Comparison of ENCODE assay signal across 31 cellular contexts in the genomic region with DNA sequence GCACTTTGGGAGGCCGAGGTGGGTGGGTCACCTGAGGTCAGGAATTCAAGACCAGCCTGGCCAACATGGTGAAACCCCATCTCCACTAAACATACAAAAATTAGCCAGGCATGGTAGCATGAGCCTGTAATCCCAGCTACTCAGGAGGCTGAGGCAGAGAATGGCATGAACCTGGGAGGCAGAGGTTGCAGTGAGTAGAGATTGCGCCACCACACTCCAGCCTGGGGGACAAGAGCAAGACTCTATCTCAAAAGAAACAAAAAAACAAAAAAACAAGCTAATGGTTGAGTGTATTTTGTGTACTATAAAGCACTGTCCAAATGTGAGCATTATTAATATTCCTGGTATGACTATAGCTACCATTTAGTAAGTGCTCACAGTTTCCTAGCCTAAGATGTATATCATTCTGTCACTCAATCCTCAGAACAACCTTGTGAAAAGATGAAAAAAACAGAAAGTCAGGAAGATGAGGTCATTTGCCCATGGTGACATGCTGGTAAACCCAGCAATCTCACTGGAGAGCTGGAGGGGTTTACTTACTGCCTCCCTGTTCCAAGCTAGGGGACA. TPM values are rescaled to one million over a fixed set of nuclear protein-coding genes. Genes with fewer than 3 reads are reported as not detected.
DNase-seq lines count a peak whose midpoint lies in the region; ATAC-seq, FAIRE-seq and TF ChIP-seq lines count a peak whose summit lies in the region.
"Had no signal": no experiment of that assay in that cellular context is flagged by ENCODE, and none has a peak within 500 bp of the region (broad histone marks: within the 10 kb centered on the region; RNA-seq: fewer than 3 reads in every experiment).

No MANE protein-coding gene starts in this region.

- no peaks in the 10 kb centered on the region for H3K9me3 ChIP-seq in HepG2 (ENCODE audit: low read length)
- no peaks in the 10 kb centered on the region for H3K9me3 ChIP-seq in right lobe of liver
- H3K9me3 ChIP-seq: neutrophil, prostate gland, tibial artery had no signal

- H3K4me1 ChIP-seq in HepG2 (ENCODE audit: insufficient read depth, low read length) (peaks cover 40% of the 10 kb centered on the region), right lobe of liver (peaks cover 0 to 15% (median 0%) of the 10 kb centered on the region in 4 donors)

- CTCF ChIA-PET in HepG2 (lab: Yijun Ruan, JAX; ENCODE audit: low intra/inter-chr PET ratio, low total read pairs), result no interaction called here

- no peak overlapping the region for H2AFZ ChIP-seq in HepG2 (ENCODE audit: low read length)

- peaks cover 44% of the 10 kb centered on the region for H3K4me1 Mint-ChIP-seq in osteocyte (ENCODE audit: unreplicated experiment)

- H3K9me3 Mint-ChIP-seq in osteocyte (ENCODE audit: unreplicated experiment), result no peaks in the 10 kb centered on the region
- H3K9me3 Mint-ChIP-seq: activated T-cell treated with anti-CD3 and anti-CD28 coated beads, Interleukin-2, amount 50 U/mL, for 4 hours had no signal

- H3K27me3 ChIP-seq in HepG2 (ENCODE audit: control insufficient read depth in 1 of 2, insufficient read depth in 2 of 2, low read length in 2 of 2) (no peaks in the 10 kb centered on the region), right lobe of liver (no peaks in the 10 kb centered on the region)
- H3K27me3 ChIP-seq: brain microvascular endothelial cell, neutrophil, tibial artery had no signal

- FAIRE-seq in HepG2 (lab: Jason Lieb, UNC), result no peak
- FAIRE-seq: colon, GM19239 had no signal

- POLR2A ChIA-PET in HepG2 (lab: Yijun Ruan, JAX), result no interaction called here

- ATAC-seq in HepG2 (no peak), right lobe of liver (no peak), omental fat pad (ENCODE audit: low FRiP score) (no peak)
- ATAC-seq: activated T-cell treated with anti-CD3 and anti-CD28 coated beads, Interleukin-2, amount 50 U/mL, for 4 hours; stimulated activated naive CD8-positive, alpha-beta T cell treated with anti-CD3 and anti-CD28 coated beads, Interleukin-15, amount 100 ng/mL, for 72 hours had no signal

- TF ChIP-seq CTCF in HepG2 (CRISPR knock-in tag; IDR thresholded peaks at IDR 0.05) (no peak), right lobe of liver (IDR thresholded peaks at IDR 0.05) (no peak), epithelial cell of esophagus (IDR thresholded peaks at IDR 0.05; ENCODE audit: insufficient read depth, low read depth, low read length, missing control alignments) (no peak), osteocyte (IDR thresholded peaks at IDR 0.05) (no peak), omental fat pad (IDR thresholded peaks at IDR 0.05) (no peak)

- H3K79me2 ChIP-seq in HepG2 (ENCODE audit: insufficient read depth, low read length), result no peaks in the 10 kb centered on the region

- peak overlapping the region; percentile 76 for H3K27ac Mint-ChIP-seq in osteocyte (ENCODE audit: unreplicated experiment)
- H3K27ac Mint-ChIP-seq: naive B cell; stimulated activated naive CD8-positive, alpha-beta T cell treated with anti-CD3 and anti-CD28 coated beads, Interleukin-15, amount 100 ng/mL, for 72 hours; T-helper 2 cell treated with Interferon-gamma antibody and Interleukin-4, amounts not matched to agents 5 μg/mL and 100 μg/mL, for 36 hours had no signal

- no peak overlapping the region for H3K27ac ChIP-seq in HepG2 (ENCODE audit: extremely low read length, insufficient read depth, low read length)
- H3K27ac ChIP-seq in right lobe of liver, result no peak overlapping the region
- H3K27ac ChIP-seq: brain microvascular endothelial cell, neutrophil, prostate gland, tibial artery had no signal

- no peaks in the 10 kb centered on the region for H4K20me1 ChIP-seq in HepG2 (ENCODE audit: insufficient read depth, low read length)

- no peak overlapping the region for H3K9ac ChIP-seq in HepG2 (ENCODE audit: insufficient read depth, low read depth, low read length)

- DNase-seq in HepG2 (ENCODE audit: low spot score) (no peak), right lobe of liver (no peak), epithelial cell of esophagus (ENCODE audit: low read depth) (peak; percentile 41), osteocyte (ENCODE audit: extremely low spot score, unreplicated experiment) (no peak), NCI-H2196 treated with DMSO at 0.1 percent for 48 hours (lab: John Stamatoyannopoulos, UW; ENCODE audit: unreplicated experiment) (no peak), KBM-7 (no peak), NCI-H2107 treated with DMSO at 0.1 percent for 48 hours (lab: John Stamatoyannopoulos, UW; ENCODE audit: unreplicated experiment) (no peak), omental fat pad (ENCODE audit: low spot score) (no peak)
- DNase-seq: ACHN; activated CD4-positive, alpha-beta T cell treated with anti-CD3 and anti-CD28 coated beads for 4 hours; activated T-cell treated with anti-CD3 and anti-CD28 coated beads, Interleukin-2, amount 50 U/mL, for 4 hours; amniotic stem cell; brain microvascular endothelial cell; effector CD8-positive, alpha-beta T cell; erythroblast; foreskin melanocyte; H7; naive B cell; NCI-H1436; NCI-H2081 treated with DMSO at 0.1 percent for 48 hours; NCI-H446; NCI-H774; Right ventricle myocardium superior; stimulated activated naive CD8-positive, alpha-beta T cell treated with anti-CD3 and anti-CD28 coated beads, Interleukin-15, amount 100 ng/mL, for 72 hours; tibial artery had no signal

- no TSS peak for BruUV-seq in HepG2 (replicated peaks; lab: Mats Ljungman, UMichigan)

- no peak overlapping the region for H3K4me3 ChIP-seq in HepG2 (replicated peaks in 1 of 3; ENCODE audit: insufficient read depth in 1 of 3, low read depth in 2 of 3, low read length in 3 of 3)
- no peak overlapping the region for H3K4me3 ChIP-seq in right lobe of liver
- no peak overlapping the region for H3K4me3 ChIP-seq in epithelial cell of esophagus (ENCODE audit: low read length)
- H3K4me3 ChIP-seq: prostate gland, tibial artery had no signal

- no peak for TF ChIP-seq POLR2A in HepG2 (IDR thresholded peaks at IDR 0.05; ENCODE audit: insufficient read depth in 1 of 2, low read depth in 2 of 2, low read length in 2 of 2)
- no peak for TF ChIP-seq POLR2A in right lobe of liver (IDR thresholded peaks at IDR 0.05)

- H3K4me3 Mint-ChIP-seq in osteocyte (ENCODE audit: unreplicated experiment), result no peak overlapping the region
- H3K4me3 Mint-ChIP-seq: activated T-cell treated with anti-CD3 and anti-CD28 coated beads, Interleukin-2, amount 50 U/mL, for 4 hours; stimulated activated naive CD8-positive, alpha-beta T cell treated with anti-CD3 and anti-CD28 coated beads, Interleukin-15, amount 100 ng/mL, for 72 hours; T-helper 2 cell treated with Interferon-gamma antibody and Interleukin-4, amounts not matched to agents 5 μg/mL and 100 μg/mL, for 36 hours had no signal

- H3K36me3 Mint-ChIP-seq in osteocyte (ENCODE audit: unreplicated experiment), result peaks cover 25% of the 10 kb centered on the region
- H3K36me3 Mint-ChIP-seq: naive B cell had no signal

- WGBS in HepG2 (ENCODE audit: low lambda C conversion rate), result 44% methylated on average over 2 of the region's 2 CpGs
- WGBS in right lobe of liver (ENCODE audit: insufficient coverage, low coverage, low lambda C conversion rate, missing lambda C conversion rate), result 100% methylated on average over 2 of the region's 2 CpGs

- TF ChIP-seq RAD21 in HepG2 (CRISPR knock-in tag; IDR thresholded peaks at IDR 0.05), result no peak

- in situ Hi-C loops in HepG2 (cut with HindIII; ENCODE audit: extremely low pct_ligation_motif_present, low pct_unique_long_range_greater_than_20kb) (no loop called here), KBM-7 (cut with MboI; ENCODE audit: low pct_unique_long_range_greater_than_20kb, low sequenced_read_pairs) (no loop called here)

- no peak for TF ChIP-seq EP300 in HepG2 (IDR thresholded peaks at IDR 0.05; ENCODE audit: low read depth in 2 of 2, low read length in 2 of 2)
- no peak for TF ChIP-seq EP300 in HepG2 (CRISPR knock-in tag; IDR thresholded peaks at IDR 0.05; ENCODE audit: borderline replicate concordance)

- intact Hi-C loops in HepG2 (cut with micrococcal nuclease; ENCODE audit: unreplicated experiment), result no loop called here
- intact Hi-C loops in right lobe of liver (cut with DNase I), result no loop called here

- H3K4me2 ChIP-seq in HepG2 (ENCODE audit: low read depth, low read length), result no peak overlapping the region

- no peaks in the 10 kb centered on the region for H3K36me3 ChIP-seq in HepG2 (replicated peaks in 1 of 2; ENCODE audit: control insufficient read depth in 1 of 2, insufficient read depth in 2 of 2, low read length in 2 of 2)
- H3K36me3 ChIP-seq in right lobe of liver, result no peaks in the 10 kb centered on the region
- H3K36me3 ChIP-seq: brain microvascular endothelial cell, neutrophil had no signal

- no peaks in the 10 kb centered on the region for H3K27me3 Mint-ChIP-seq in osteocyte (ENCODE audit: unreplicated experiment)
- H3K27me3 Mint-ChIP-seq: stimulated activated naive CD8-positive, alpha-beta T cell treated with anti-CD3 and anti-CD28 coated beads, Interleukin-15, amount 100 ng/mL, for 72 hours had no signal

RNA-seq across cellular contexts. Expression of a gene that starts 27.7 kb away (rescaled TPM):
- 0.27 TPM in 1 of 2 replicates, not detected in the other for total RNA-seq in HepG2 (2016; rRNA removed; fragmentation: Illumina TruSeq; extraction: Trizol)
- total RNA-seq in HepG2 (2016; cell fraction: cytosol; rRNA removed; fragmentation: Illumina TruSeq; extraction: Trizol; ENCODE audit: low read depth), result not detected in 2 replicates
- 0.11 TPM in 1 of 2 replicates, not detected in the other for total RNA-seq in HepG2 (2016; cell fraction: insoluble cytoplasmic fraction; rRNA removed; fragmentation: Illumina TruSeq; extraction: Trizol)
- not detected in 2 replicates for total RNA-seq in HepG2 (2016; cell fraction: membrane; rRNA removed; fragmentation: Illumina TruSeq; extraction: Trizol)
- total RNA-seq in HepG2 (2016; cell fraction: nucleus; rRNA removed; fragmentation: Illumina TruSeq; extraction: Trizol), result not detected in 2 replicates
- polyA plus RNA-seq in HepG2 (2011; rRNA removed), result 0.18 and 0.39 TPM in 2 replicates
- polyA plus RNA-seq in HepG2 (2011; cell fraction: cytosol; rRNA removed), result 0.05 and 0.23 TPM in 2 replicates
- polyA plus RNA-seq in HepG2 (2011; cell fraction: nucleus; rRNA removed), result 0.18 and 0.38 TPM in 2 replicates
- polyA plus RNA-seq in HepG2 (2012), result 0.21 and 0.28 TPM in 2 replicates
- not detected in 2 replicates for polyA plus RNA-seq in HepG2 (2016; cell fraction: cytosol; fragmentation: Illumina TruSeq; extraction: Trizol; ENCODE audit: low read depth)
- polyA plus RNA-seq in HepG2 (2016; cell fraction: insoluble cytoplasmic fraction; fragmentation: Illumina TruSeq; extraction: Trizol; ENCODE audit: low read depth), result not detected in 2 replicates
- not detected in 2 replicates for polyA plus RNA-seq in HepG2 (2016; cell fraction: membrane; fragmentation: Illumina TruSeq; extraction: Trizol; ENCODE audit: low read depth)
- 0.48 TPM in 1 of 2 replicates, not detected in the other for polyA plus RNA-seq in HepG2 (2016; cell fraction: nucleus; fragmentation: Illumina TruSeq; extraction: Trizol; ENCODE audit: insufficient read depth, low read depth)
- 0.51 and 1.4 TPM in 2 replicates for polyA minus RNA-seq in HepG2 (2011; rRNA and poly(A)+ RNA removed; ENCODE audit: low replicate concordance)
- not detected in 2 replicates for polyA minus RNA-seq in HepG2 (2011; cell fraction: cytosol; rRNA and poly(A)+ RNA removed)
- polyA minus RNA-seq in HepG2 (2011; cell fraction: nucleus; rRNA and poly(A)+ RNA removed), result 0.13 and 0.87 TPM in 2 replicates
- total RNA-seq in right lobe of liver, result 1 to 10 TPM; 1.6 to 7.3 (median 2.1) TPM
- total RNA-seq in osteocyte, result 8.9 and 10.5 TPM in 2 replicates
- total RNA-seq in omental fat pad, result 1 to 10 TPM; 3.1 to 8.5 (median 4.6) TPM
- total RNA-seq: G401 had no signal

RNA-seq across cellular contexts. Expression of a gene that starts 57.8 kb away (rescaled TPM):
- total RNA-seq in HepG2 (2016; rRNA removed; fragmentation: Illumina TruSeq; extraction: Trizol) (149 and 210 TPM in 2 replicates), right lobe of liver (10 to 100 TPM; 79.7 to 87.1 (median 83.8) TPM), osteocyte (278 and 282 TPM in 2 replicates), omental fat pad (100 to 1,000 TPM; 181 to 292 (median 209) TPM)
- total RNA-seq in HepG2 (2016; cell fraction: cytosol; rRNA removed; fragmentation: Illumina TruSeq; extraction: Trizol; ENCODE audit: low read depth), result 27.1 and 35.7 TPM in 2 replicates
- total RNA-seq in HepG2 (2016; cell fraction: insoluble cytoplasmic fraction; rRNA removed; fragmentation: Illumina TruSeq; extraction: Trizol), result 145 and 212 TPM in 2 replicates
- 84.4 and 87.9 TPM in 2 replicates for total RNA-seq in HepG2 (2016; cell fraction: membrane; rRNA removed; fragmentation: Illumina TruSeq; extraction: Trizol)
- 98.3 and 111 TPM in 2 replicates for total RNA-seq in HepG2 (2016; cell fraction: nucleus; rRNA removed; fragmentation: Illumina TruSeq; extraction: Trizol)
- 77.3 and 89.0 TPM in 2 replicates for polyA plus RNA-seq in HepG2 (2011; rRNA removed)
- 49.1 and 57.0 TPM in 2 replicates for polyA plus RNA-seq in HepG2 (2011; cell fraction: cytosol; rRNA removed)
- 50.7 and 55.7 TPM in 2 replicates for polyA plus RNA-seq in HepG2 (2011; cell fraction: nucleus; rRNA removed)
- 65.5 and 78.7 TPM in 2 replicates for polyA plus RNA-seq in HepG2 (2012)
- 15.0 and 20.3 TPM in 2 replicates for polyA plus RNA-seq in HepG2 (2016; cell fraction: cytosol; fragmentation: Illumina TruSeq; extraction: Trizol; ENCODE audit: low read depth)
- polyA plus RNA-seq in HepG2 (2016; cell fraction: insoluble cytoplasmic fraction; fragmentation: Illumina TruSeq; extraction: Trizol; ENCODE audit: low read depth), result 121 and 123 TPM in 2 replicates
- 29.6 and 36.5 TPM in 2 replicates for polyA plus RNA-seq in HepG2 (2016; cell fraction: membrane; fragmentation: Illumina TruSeq; extraction: Trizol; ENCODE audit: low read depth)
- polyA plus RNA-seq in HepG2 (2016; cell fraction: nucleus; fragmentation: Illumina TruSeq; extraction: Trizol; ENCODE audit: insufficient read depth, low read depth), result 67.9 and 69.0 TPM in 2 replicates
- 117 and 141 TPM in 2 replicates for polyA minus RNA-seq in HepG2 (2011; rRNA and poly(A)+ RNA removed; ENCODE audit: low replicate concordance)
- 108 and 126 TPM in 2 replicates for polyA minus RNA-seq in HepG2 (2011; cell fraction: cytosol; rRNA and poly(A)+ RNA removed)
- polyA minus RNA-seq in HepG2 (2011; cell fraction: nucleus; rRNA and poly(A)+ RNA removed), result 187 and 216 TPM in 2 replicates
